8 cellular contexts compared by ENCODE assay signal in genomic region chr9:84669293-84670105, GRCh38. TPM values are rescaled to one million over a fixed set of nuclear protein-coding genes. Genes with fewer than 3 reads are reported as not detected.
A peak's percentile ranks its signal among the peaks of the same experiment; 100 is the strongest.
DNase-seq lines count a peak whose midpoint lies in the region; ATAC-seq and TF ChIP-seq lines count a peak whose summit lies in the region.

Gene NTRK2 (plus strand): TSS chr9:84669729. CDS start chr9:84670749, 1,020 bp downstream.

- no peaks in the 10 kb centered on the region for H3K36me3 ChIP-seq in ovary

- ATAC-seq in left ventricle myocardium superior, result peak; percentile 42
- no peak for ATAC-seq in HG02970 (IDR thresholded peaks at IDR 0.05; ENCODE audit: low FRiP score, unreplicated experiment)

- intact Hi-C loops in left ventricle myocardium superior (cut with micrococcal nuclease) (no loop called here), ovary (cut with DNase I) (no loop called here)

- TF ChIP-seq POLR2A in ovary (IDR thresholded peaks at IDR 0.05), result no peak

- TF ChIP-seq CTCF in GM12865 (IDR thresholded peaks at IDR 0.05; ENCODE audit: insufficient read depth, low read depth, low read length, missing control alignments) (peak; percentile 27), HL-60 (IDR thresholded peaks at IDR 0.05; ENCODE audit: insufficient read depth, low read length) (no peak), ovary (IDR thresholded peaks at IDR 0.05) (peak in 1 of 3 donors; percentile 21)

- no peak within 1 kb of the TSS for H3K27ac ChIP-seq in HL-60 (replicated peaks)
- H3K27ac ChIP-seq in adipose tissue (ENCODE audit: low read depth, low read length), result no peak within 1 kb of the TSS
- peak within 1 kb of the TSS in 1 of 2 donors; percentile 49 for H3K27ac ChIP-seq in ovary

- H3K27me3 ChIP-seq in HL-60 (ENCODE audit: insufficient read depth, poor library complexity, severe bottlenecking) (peaks cover 37% of the 10 kb centered on the region), ovary (no peaks in the 10 kb centered on the region)

- H3K4me1 ChIP-seq in ovary (ENCODE audit: insufficient read depth), result peaks cover 4% of the 10 kb centered on the region

- H3K9me3 ChIP-seq in ovary, result no peaks in the 10 kb centered on the region

- WGBS in adipose tissue, 3 donors, result 1% methylated on average over 68 of the region's 68 CpGs
- 0 to 1% (median 0%) methylated on average over 47 to 68 of the region's 68 CpGs for WGBS in ovary, 3 donors

- no peak for TF ChIP-seq EP300 in ovary (IDR thresholded peaks at IDR 0.05)

- H3K4me3 ChIP-seq in GM12865 (ENCODE audit: low read depth, low read length) (peak within 1 kb of the TSS; percentile 37), HL-60 (replicated peaks; ENCODE audit: insufficient read depth, low read length) (peak within 1 kb of the TSS; percentile 29), ovary (peak within 1 kb of the TSS; percentile 44)

- DNase-seq in GM12865 (ENCODE audit: low read depth), result peak; percentile 28
- DNase-seq in HL-60 (ENCODE audit: low read depth in 1 of 2, low spot score in 1 of 2), result no peak
- DNase-seq in left ventricle myocardium superior, result peak; percentile 65
- DNase-seq in ovary, result peak; percentile 16 to 63 (median 46)
- DNase-seq in COLO829 (ENCODE audit: low spot score), result no peak
- no peak for DNase-seq in stimulated activated naive CD4-positive, alpha-beta T cell (lab: John Stamatoyannopoulos, UW)

RNA-seq across cellular contexts. Expression of gene NTRK2, which starts in this region (rescaled TPM):
- polyA plus RNA-seq in adipose tissue, result 10 to 100 TPM in 2 of 3 donors, 1 to 10 TPM in 1; 7.0 to 11.7 (median 11.1) TPM
- total RNA-seq in left ventricle myocardium superior, result 5.5 TPM
- 10 to 100 TPM in 4 of 7 donors, 1 to 10 TPM in 3; 6.4 to 20.4 (median 10.2) TPM for total RNA-seq in ovary
- polyA plus RNA-seq in ovary, result 10 to 100 TPM; 12.0 to 31.1 TPM

Comparison
In these comparisons a context has a peak if more than half of its experiments do, and no peak if none do; other contexts are left out.
1. DNase-seq: peak in GM12865 (single experiment), left ventricle myocardium superior (single experiment) and ovary (5 of 5); none in HL-60 (0 of 2), COLO829 (single experiment) and stimulated activated naive CD4-positive, alpha-beta T cell (0 of 6).
2. Peak in every context shown above with its lines, with median percentiles within 50 percentile points of each other: H3K4me3 ChIP-seq.